ENCODE assay signal across 10 cellular contexts in genomic region chr18:35511428-35511827, GRCh38. TPM values are rescaled to one million over a fixed set of nuclear protein-coding genes. Genes with fewer than 3 reads are reported as not detected.
A peak's percentile ranks its signal among the peaks of the same experiment; 100 is the strongest.
DNase-seq lines count a peak whose midpoint lies in the region; ATAC-seq, FAIRE-seq and TF ChIP-seq lines count a peak whose summit lies in the region.
"Had no signal": no experiment of that assay in that cellular context is flagged by ENCODE, and none has a peak within 500 bp of the region (broad histone marks: within the 10 kb centered on the region; RNA-seq: fewer than 3 reads in every experiment).

No MANE protein-coding gene starts in this region.

- no peak overlapping the region for H2BK15ac ChIP-seq in H9 (ENCODE audit: low read depth, low read length)

- no peak overlapping the region for H4K8ac ChIP-seq in H9 (replicated peaks; ENCODE audit: insufficient read length, low read depth, low read length)

- H3K4me3 Mint-ChIP-seq in H9: no peak overlapping the region
- no peak overlapping the region for H3K4me3 Mint-ChIP-seq in CD4-positive, alpha-beta T cell

- no peak overlapping the region for H2AFZ ChIP-seq in H9 (ENCODE audit: low read length)

- TF ChIP-seq EP300 in A549 (IDR thresholded peaks at IDR 0.05): no peak

- H3K36me3 Mint-ChIP-seq in H9 (ENCODE audit: insufficient read depth in 1 of 3, low read depth in 3 of 3): no peaks in the 10 kb centered on the region
- H3K36me3 Mint-ChIP-seq in CD4-positive, alpha-beta T cell (ENCODE audit: low read depth): no peaks in the 10 kb centered on the region
- H3K36me3 Mint-ChIP-seq in activated naive CD4-positive, alpha-beta T cell treated with anti-CD3 and anti-CD28 coated beads, Interleukin-2, amount 50 U/mL, for 72 hours: no peaks in the 10 kb centered on the region

- H3K4me2 ChIP-seq in A549 (no peak overlapping the region), H9 (ENCODE audit: insufficient read depth, insufficient read length, low read length) (no peak overlapping the region)

- H3K4me1 ChIP-seq in A549: peaks cover 59% of the 10 kb centered on the region
- H3K4me1 ChIP-seq in H9 (ENCODE audit: insufficient read depth, low read length): no peaks in the 10 kb centered on the region; the same call in 1 of the 2 replicates
- H3K4me1 ChIP-seq: uterus had no signal

- no peak overlapping the region for H3K23ac ChIP-seq in H9 (ENCODE audit: insufficient read length, low read depth, low read length)

- CTCF ChIA-PET in A549 (lab: Yijun Ruan, JAX): no interaction called here
- CTCF ChIA-PET in CD4-positive, alpha-beta T cell (lab: Charles Lee): interaction anchor here (1.1 kb wide), 1 partner anchor 28 kb away, joined by 3 read pairs; no protein-coding TSS in a partner anchor

- H2BK120ac ChIP-seq in H9 (ENCODE audit: low read depth, low read length, poor library complexity, severe bottlenecking): no peak overlapping the region

- no peak overlapping the region for H3K56ac ChIP-seq in H9 (ENCODE audit: insufficient read length, low read depth, low read length)

- no peak overlapping the region for H3K4me3 ChIP-seq in A549
- H3K4me3 ChIP-seq: uterus had no signal

- no peaks in the 10 kb centered on the region for H4K20me1 ChIP-seq in H9 (ENCODE audit: control insufficient read depth, insufficient read depth, insufficient read length)

- ATAC-seq in A549 (no peak), GM18907 (IDR thresholded peaks at IDR 0.05; ENCODE audit: unreplicated experiment) (peak; percentile 96), HG02678 (IDR thresholded peaks at IDR 0.05; ENCODE audit: unreplicated experiment) (peak; percentile 92), HG03575 (IDR thresholded peaks at IDR 0.05; ENCODE audit: extremely low read depth, insufficient number of reproducible peaks, low FRiP score, unreplicated experiment) (peak; percentile 69)
- no peak for ATAC-seq in CD4-positive, alpha-beta T cell (ENCODE audit: poor library complexity)
- no peak for ATAC-seq in activated naive CD4-positive, alpha-beta T cell treated with anti-CD3 and anti-CD28 coated beads, Interleukin-2, amount 50 U/mL, for 72 hours

- no peak overlapping the region for H3T11ph ChIP-seq in H9 (ENCODE audit: low read length)

- H3K79me2 ChIP-seq in H9 (ENCODE audit: insufficient read depth, low read length): no peaks in the 10 kb centered on the region

- no peak overlapping the region for H3K27ac Mint-ChIP-seq in H9
- H3K27ac Mint-ChIP-seq in CD4-positive, alpha-beta T cell: no peak overlapping the region
- H3K27ac Mint-ChIP-seq in activated naive CD4-positive, alpha-beta T cell treated with anti-CD3 and anti-CD28 coated beads, Interleukin-2, amount 50 U/mL, for 72 hours: no peak overlapping the region

- no peaks in the 10 kb centered on the region for H3K27me3 ChIP-seq in H9 (ENCODE audit: insufficient read depth, low read length)
- no peaks in the 10 kb centered on the region for H3K27me3 ChIP-seq in CD4-positive, alpha-beta T cell (ENCODE audit: control insufficient read depth, insufficient read depth, low read length)
- H3K27me3 ChIP-seq: uterus had no signal

- POLR2A ChIA-PET in A549 (lab: Yijun Ruan, JAX): interaction anchor here (3.2 kb wide), 1 partner anchor 14 kb away, joined by 15 read pairs; the partner anchor contains the start of gene INO80C
- POLR2A ChIA-PET in CD4-positive, alpha-beta T cell (lab: Charles Lee): no interaction called here

- H3K27me3 Mint-ChIP-seq in H9 (ENCODE audit: low read depth): no peaks in the 10 kb centered on the region
- H3K27me3 Mint-ChIP-seq in CD4-positive, alpha-beta T cell: no peaks in the 10 kb centered on the region

- no peak overlapping the region for H3K18ac ChIP-seq in H9 (ENCODE audit: insufficient read length, low read depth, low read length)

- H3K9me3 ChIP-seq in A549 (no peaks in the 10 kb centered on the region), H9 (ENCODE audit: control insufficient read depth, low read depth, low read length) (no peaks in the 10 kb centered on the region)
- H3K9me3 ChIP-seq in CD4-positive, alpha-beta T cell (ENCODE audit: control insufficient read depth, low read length): no peaks in the 10 kb centered on the region
- H3K9me3 ChIP-seq: uterus had no signal

- peaks cover 17 to 28% of the 10 kb centered on the region in 2 experiments for H3K4me1 Mint-ChIP-seq in H9
- no peaks in the 10 kb centered on the region for H3K4me1 Mint-ChIP-seq in CD4-positive, alpha-beta T cell (ENCODE audit: low read depth)

- no peak overlapping the region for H2BK12ac ChIP-seq in H9 (ENCODE audit: insufficient read length, low read depth, low read length)

- H2AK5ac ChIP-seq in H9 (ENCODE audit: insufficient read length, low read length): no peak overlapping the region

- TF ChIP-seq CTCF in A549 (IDR thresholded peaks at IDR 0.05) (no peak), H9 (conservative IDR thresholded peaks at IDR 0.05) (no peak)
- TF ChIP-seq CTCF in CD4-positive, alpha-beta T cell (IDR thresholded peaks at IDR 0.05): no peak

- H3K14ac ChIP-seq in H9 (ENCODE audit: insufficient read depth, low read length): no peak overlapping the region

- FAIRE-seq in A549 (lab: Jason Lieb, UNC): no peak

- WGBS in A549 (ENCODE audit: missing lambda C conversion rate): 90% methylated on average over 2 of the region's 2 CpGs
- no CpG with 5 or more reads among the region's 2 CpGs for WGBS in H9 (ENCODE audit: extremely low coverage, insufficient read length, low lambda C conversion rate)

- no peaks in the 10 kb centered on the region for H3K9me3 Mint-ChIP-seq in H9
- H3K9me3 Mint-ChIP-seq in CD4-positive, alpha-beta T cell: no peaks in the 10 kb centered on the region
- H3K9me3 Mint-ChIP-seq in activated naive CD4-positive, alpha-beta T cell treated with anti-CD3 and anti-CD28 coated beads, Interleukin-2, amount 50 U/mL, for 72 hours: no peaks in the 10 kb centered on the region

- H2BK20ac ChIP-seq in H9 (ENCODE audit: low read depth, low read length, poor library complexity, severe bottlenecking): no peak overlapping the region

- no peak for TF ChIP-seq POLR2A in A549 (IDR thresholded peaks at IDR 0.05; ENCODE audit: low read length)

- no peak for TF ChIP-seq RAD21 in A549 (conservative IDR thresholded peaks at IDR 0.05 in 1 of 2, IDR thresholded peaks at IDR 0.05 in 1 of 2)

- H3K27ac ChIP-seq in A549: peak overlapping the region; percentile 84 to 91; a peak in 5 of 6 replicates
- H3K27ac ChIP-seq in H9 (ENCODE audit: insufficient read length, low read depth, low read length): no peak overlapping the region
- no peak overlapping the region for H3K27ac ChIP-seq in CD4-positive, alpha-beta T cell (ENCODE audit: low read depth, low read length)
- H3K27ac ChIP-seq: uterus had no signal

- H3K9ac ChIP-seq in H9 (ENCODE audit: extremely low read depth, insufficient read length, low read length): no peak overlapping the region

- H4K5ac ChIP-seq in H9 (ENCODE audit: insufficient read length, low read depth, low read length): no peak overlapping the region

- H3K23me2 ChIP-seq in H9 (ENCODE audit: insufficient read length, low read depth, low read length, poor library complexity, severe bottlenecking): no peaks in the 10 kb centered on the region

- H4K91ac ChIP-seq in H9 (ENCODE audit: insufficient read length, low read depth, low read length): no peak overlapping the region

- intact Hi-C loops in CD4-positive, alpha-beta T cell (cut with DNase I, micrococcal nuclease): loop anchor here in 1 of 2 experiments (5.0 kb wide), 1 partner anchor 104 kb away; no protein-coding TSS in a partner anchor

- no peak overlapping the region for H2BK5ac ChIP-seq in H9 (ENCODE audit: insufficient read length, low read length)

- DNase-seq in A549 (ENCODE audit: low read depth in 1 of 2, low spot score in 1 of 2) (no peak), H9 (no peak), putamen (ENCODE audit: low spot score) (no peak)
- no peak for DNase-seq in CD4-positive, alpha-beta T cell
- DNase-seq in activated naive CD4-positive, alpha-beta T cell treated with anti-CD3 and anti-CD28 coated beads, Interleukin-2, amount 50 U/mL, for 72 hours (ENCODE audit: low spot score in 2 of 2): no peak
- DNase-seq: stimulated activated CD4-positive, alpha-beta T cell treated with anti-CD3 and anti-CD28 coated beads, Interleukin-4, amount 100 ng/mL, for 1 hour; uterus had no signal

- H3K4ac ChIP-seq in H9 (ENCODE audit: low read depth, low read length): no peak overlapping the region

- H3K79me1 ChIP-seq in H9 (ENCODE audit: insufficient read depth, low read depth, low read length, poor library complexity, severe bottlenecking): no peaks in the 10 kb centered on the region

TF ChIP-seq in A549, 52 proteins besides CTCF, POLR2A, EP300 and RAD21 (continues in another document):
- TF ChIP-seq REST (IDR thresholded peaks at IDR 0.05) (no peak), BHLHE40 (IDR thresholded peaks at IDR 0.05; ENCODE audit: low read depth, low read length) (no peak)

RNA-seq across cellular contexts. Expression of gene INO80C, which starts 13.7 kb away (rescaled TPM):
- polyA plus RNA-seq in A549 (2011; rRNA removed) (22.1 and 22.4 TPM in 2 replicates), A549 (2017; fragmentation: RNase III; extraction: RNeasy Plus Mini Kit Qiagen cat#74134 plus additional on column Dnase treatment) (30.8 to 34.4 TPM (median 33.3 TPM) in 3 replicates)
- 24.2 TPM in 2 replicates for polyA plus RNA-seq in A549 (2012; cell fraction: cytosol; rRNA removed)
- polyA plus RNA-seq in A549 (2012; cell fraction: nucleus; rRNA removed): 18.3 and 31.9 TPM in 2 replicates
- polyA minus RNA-seq in A549 (2011; rRNA and poly(A)+ RNA removed): 13.1 TPM in 2 replicates
- 51.1 and 53.3 TPM in 2 replicates for total RNA-seq in H9 (2021)
- 10 to 100 TPM; 13.0 to 16.0 TPM for total RNA-seq in CD4-positive, alpha-beta T cell
- 10 to 100 TPM; 14.6 to 36.9 TPM for total RNA-seq in activated naive CD4-positive, alpha-beta T cell treated with anti-CD3 and anti-CD28 coated beads, Interleukin-2, amount 50 U/mL, for 72 hours

Comparison
In these comparisons a context has a peak if more than half of its experiments do, and no peak if none do; other contexts are left out.
1. ATAC-seq: peak in GM18907 (single experiment), HG02678 (single experiment) and HG03575 (single experiment); none in A549 (0 of 2), CD4-positive, alpha-beta T cell (single experiment) and activated naive CD4-positive, alpha-beta T cell treated with anti-CD3 and anti-CD28 coated beads, Interleukin-2, amount 50 U/mL, for 72 hours (0 of 2).
2. H3K27ac ChIP-seq: peak in A549 (2 of 2); none in H9 (single experiment) and CD4-positive, alpha-beta T cell (single experiment).